1 cellular context compared by ENCODE assay signal in the genomic region with DNA sequence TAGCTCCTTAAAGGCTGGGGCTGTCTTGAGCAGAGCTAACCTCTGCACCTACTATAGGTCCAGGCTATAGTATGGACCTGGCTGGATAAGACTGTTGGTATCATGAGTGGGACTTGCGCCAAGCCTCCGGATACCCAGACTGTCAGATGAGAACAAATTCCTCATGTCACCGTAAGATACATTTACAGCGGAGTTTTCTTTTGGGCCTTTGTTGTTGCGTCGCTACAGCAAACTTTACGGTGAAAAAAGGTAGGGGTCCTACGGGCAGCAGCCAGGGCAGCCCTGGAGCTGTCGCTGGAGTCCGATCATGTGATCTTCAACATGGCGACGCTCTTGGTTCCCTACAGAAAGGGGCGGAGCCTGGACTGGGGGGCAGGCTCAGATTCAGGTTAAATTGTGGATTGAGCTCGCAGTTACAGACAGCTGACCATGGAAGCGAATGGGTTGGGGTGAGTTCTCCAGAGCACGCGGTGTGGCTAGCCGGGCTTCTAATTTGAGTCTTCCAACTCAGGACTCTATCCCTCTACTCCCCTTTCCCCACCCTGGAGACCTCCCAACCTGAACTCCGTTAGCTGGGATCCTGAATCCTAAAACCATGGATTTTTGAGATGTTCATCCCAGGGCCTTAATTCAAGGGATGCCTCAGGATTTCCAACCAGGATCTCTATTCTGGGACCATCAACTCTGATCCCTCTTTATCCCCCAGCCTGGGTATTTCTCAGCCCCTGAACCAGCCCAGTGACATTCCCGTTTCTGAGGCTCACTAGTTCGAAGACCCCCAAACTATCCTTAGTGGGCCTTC.
A peak's percentile ranks its signal among the peaks of the same experiment; 100 is the strongest.
TF ChIP-seq lines count a peak whose summit lies in the region.

TSS of gene UROD (plus strand) at position 418 of the 802 bp plus-strand sequence. CDS start at position 430, 12 bp downstream.

TF ChIP-seq in HepG2, 621 proteins besides CTCF, POLR2A, EP300 and RAD21 (continued from another document and continues in another):
- peak; percentile 30; the same call in 1 of the 2 replicates for TF ChIP-seq ARID5B (CRISPR knock-in tag; IDR thresholded peaks at IDR 0.05)
- no peak for TF ChIP-seq TIGD3 (CRISPR knock-in tag; IDR thresholded peaks at IDR 0.05; ENCODE audit: borderline replicate concordance)
- TF ChIP-seq ZEB1 (IDR thresholded peaks at IDR 0.05; ENCODE audit: insufficient replicate concordance, low read depth), result no peak
- no peak for TF ChIP-seq MBNL3 (CRISPR knock-in tag; conservative IDR thresholded peaks at IDR 0.05)
- TF ChIP-seq POLR2AphosphoS5 (IDR thresholded peaks at IDR 0.05; ENCODE audit: low read depth, low read length), result peak; percentile 94
- TF ChIP-seq ZSCAN30 (CRISPR knock-in tag; IDR thresholded peaks at IDR 0.05), result no peak
- TF ChIP-seq SP5 (CRISPR knock-in tag; IDR thresholded peaks at IDR 0.05; ENCODE audit: borderline replicate concordance, low read depth), result peak; percentile 66
- no peak for TF ChIP-seq ZNF576 (CRISPR knock-in tag; IDR thresholded peaks at IDR 0.05)
- no peak for TF ChIP-seq MTA3 (CRISPR knock-in tag; IDR thresholded peaks at IDR 0.05)
- TF ChIP-seq, protein P1, sequence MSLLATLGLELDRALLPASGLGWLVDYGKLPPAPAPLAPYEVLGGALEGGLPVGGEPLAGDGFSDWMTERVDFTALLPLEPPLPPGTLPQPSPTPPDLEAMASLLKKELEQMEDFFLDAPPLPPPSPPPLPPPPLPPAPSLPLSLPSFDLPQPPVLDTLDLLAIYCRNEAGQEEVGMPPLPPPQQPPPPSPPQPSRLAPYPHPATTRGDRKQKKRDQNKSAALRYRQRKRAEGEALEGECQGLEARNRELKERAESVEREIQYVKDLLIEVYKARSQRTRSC (CRISPR knock-in tag; IDR thresholded peaks at IDR 0.05; ENCODE audit: low read depth), result no peak
- no peak for TF ChIP-seq ZSCAN22 (CRISPR knock-in tag; IDR thresholded peaks at IDR 0.05)
- TF ChIP-seq ZNF335 (CRISPR knock-in tag; IDR thresholded peaks at IDR 0.05), result peak; percentile 99
- TF ChIP-seq ELF3 (CRISPR knock-in tag; IDR thresholded peaks at IDR 0.05), result peak; percentile 54; the same call in 1 of the 2 replicates
- peak; percentile 32; the same call in 1 of the 2 replicates for TF ChIP-seq ZBTB7A (CRISPR knock-in tag; IDR thresholded peaks at IDR 0.05)
- no peak for TF ChIP-seq MED8 (CRISPR knock-in tag; IDR thresholded peaks at IDR 0.05; ENCODE audit: insufficient replicate concordance)
- 0 out of 2 replicates have a peak, but pooled peaks have one; percentile 36 for TF ChIP-seq ZFP90 (CRISPR knock-in tag; IDR thresholded peaks at IDR 0.05; ENCODE audit: borderline replicate concordance)
- no peak for TF ChIP-seq TEAD3 (CRISPR knock-in tag; optimal IDR thresholded peaks at IDR 0.05; ENCODE audit: borderline replicate concordance)
- no peak for TF ChIP-seq ZNF407 (CRISPR knock-in tag; IDR thresholded peaks at IDR 0.05; ENCODE audit: not compliant biosample characterization)
- no peak for TF ChIP-seq MAF1 (CRISPR knock-in tag; IDR thresholded peaks at IDR 0.05; ENCODE audit: borderline replicate concordance)
- no peak for TF ChIP-seq ZNF496 (CRISPR knock-in tag; IDR thresholded peaks at IDR 0.05; ENCODE audit: insufficient replicate concordance)
- no peak for TF ChIP-seq ZNF432 (CRISPR knock-in tag; IDR thresholded peaks at IDR 0.05; ENCODE audit: borderline replicate concordance)
- peak; percentile 79; the same call in 1 of the 2 replicates for TF ChIP-seq TARDBP (CRISPR knock-in tag; IDR thresholded peaks at IDR 0.05)
- peak; percentile 28; the same call in 1 of the 2 replicates for TF ChIP-seq ZMYM2 (CRISPR knock-in tag; IDR thresholded peaks at IDR 0.05)
- TF ChIP-seq, protein P2, sequence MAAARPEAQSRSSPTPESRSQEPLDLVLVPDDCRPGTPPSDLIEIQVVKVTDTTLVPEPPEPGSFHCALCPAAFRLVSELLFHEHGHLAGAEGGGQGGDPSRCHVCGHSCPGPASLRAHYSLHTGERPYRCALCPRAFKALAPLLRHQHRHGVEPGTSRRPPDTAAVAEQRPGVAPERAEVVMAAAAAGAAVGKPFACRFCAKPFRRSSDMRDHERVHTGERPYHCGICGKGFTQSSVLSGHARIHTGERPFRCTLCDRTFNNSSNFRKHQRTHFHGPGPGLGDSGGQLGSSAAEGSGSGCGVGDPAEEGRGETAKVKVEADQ (CRISPR knock-in tag; IDR thresholded peaks at IDR 0.05; ENCODE audit: borderline replicate concordance), result no peak
- TF ChIP-seq ZNF614 (CRISPR knock-in tag; IDR thresholded peaks at IDR 0.05; ENCODE audit: borderline replicate concordance), result no peak; the same call in 1 of the 2 replicates
- TF ChIP-seq ETV6 (CRISPR knock-in tag; conservative IDR thresholded peaks at IDR 0.05), result no peak
- TF ChIP-seq SOX6 (IDR thresholded peaks at IDR 0.05), result no peak
- no peak; the same call in 1 of the 2 replicates for TF ChIP-seq SOX6 (CRISPR knock-in tag; IDR thresholded peaks at IDR 0.05)
- no peak for TF ChIP-seq ZNF550 (CRISPR knock-in tag; IDR thresholded peaks at IDR 0.05; ENCODE audit: borderline replicate concordance)
- TF ChIP-seq ZBTB33 (CRISPR knock-in tag; IDR thresholded peaks at IDR 0.05), result peak; percentile 6; the same call in 1 of the 2 replicates
- TF ChIP-seq SNAPC5 (CRISPR knock-in tag; IDR thresholded peaks at IDR 0.05; ENCODE audit: borderline replicate concordance), result no peak
- TF ChIP-seq SNAPC2 (CRISPR knock-in tag; IDR thresholded peaks at IDR 0.05), result no peak
- no peak for TF ChIP-seq ZNF136 (CRISPR knock-in tag; IDR thresholded peaks at IDR 0.05; ENCODE audit: low read depth)
